Comparison of ENCODE assay signal across 1 cellular context in genomic region chr1:91727763-91728162, GRCh38.
TF ChIP-seq lines count a peak whose summit lies in the region.

No MANE protein-coding gene starts in this region.

TF ChIP-seq in endothelial cell of umbilical vein, 7 proteins besides CTCF, POLR2A, EP300 and RAD21:
- no peak for TF ChIP-seq MYC (IDR thresholded peaks at IDR 0.05; ENCODE audit: low read depth, low read length)
- TF ChIP-seq GATA2 (IDR thresholded peaks at IDR 0.05; ENCODE audit: insufficient read depth, insufficient read length, low read depth, low read length): no peak
- TF ChIP-seq FOS (IDR thresholded peaks at IDR 0.05; ENCODE audit: borderline replicate concordance, insufficient read depth, low read length): no peak
